ENCODE assay signal across 8 cellular contexts in the genomic region with DNA sequence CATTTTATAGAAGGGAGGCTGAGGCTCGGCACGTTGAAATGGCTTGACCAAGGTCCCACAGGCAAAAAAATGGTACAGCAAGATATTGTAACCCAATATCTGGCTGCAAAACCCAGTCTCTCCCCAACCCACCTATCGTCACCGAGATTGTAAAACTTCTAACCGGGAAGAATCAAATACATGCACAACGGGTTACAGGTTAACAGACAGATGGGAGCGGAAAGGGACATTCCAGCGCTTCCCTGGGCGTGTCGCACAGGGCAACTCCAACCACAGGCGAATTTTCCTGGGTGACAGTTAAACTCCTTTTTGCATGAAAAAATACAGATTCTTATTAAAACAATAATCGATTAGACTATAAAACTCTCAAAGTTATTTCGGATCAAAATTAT. TPM values are rescaled to one million over a fixed set of nuclear protein-coding genes. Genes with fewer than 3 reads are reported as not detected.
A peak's percentile ranks its signal among the peaks of the same experiment; 100 is the strongest.
DNase-seq lines count a peak whose midpoint lies in the region; ATAC-seq and TF ChIP-seq lines count a peak whose summit lies in the region.

No MANE protein-coding gene starts in this region.

- peaks cover 53% of the 10 kb centered on the region for H3K4me1 Mint-ChIP-seq in CD4-positive, alpha-beta T cell (ENCODE audit: low read depth)

- no peaks in the 10 kb centered on the region for H3K27me3 Mint-ChIP-seq in CD4-positive, alpha-beta T cell

- no peaks in the 10 kb centered on the region for H3K9me3 Mint-ChIP-seq in CD4-positive, alpha-beta T cell

- no peaks in the 10 kb centered on the region for H3K27me3 ChIP-seq in CD4-positive, alpha-beta T cell (ENCODE audit: control insufficient read depth, insufficient read depth, low read length)
- no peaks in the 10 kb centered on the region for H3K27me3 ChIP-seq in body of pancreas
- H3K27me3 ChIP-seq in stomach smooth muscle (ENCODE audit: control insufficient read depth in 1 of 2, insufficient read depth in 2 of 2, low read length in 2 of 2), result no peaks in the 10 kb centered on the region

- no peaks in the 10 kb centered on the region for H3K9me3 ChIP-seq in CD4-positive, alpha-beta T cell (ENCODE audit: control insufficient read depth, low read length)
- H3K9me3 ChIP-seq in KOPT-K1 (ENCODE audit: insufficient read depth, low read length, poor library complexity, severe bottlenecking) (no peaks in the 10 kb centered on the region), body of pancreas (no peaks in the 10 kb centered on the region), stomach smooth muscle (ENCODE audit: control insufficient read depth in 2 of 2, low read length in 2 of 2) (no peaks in the 10 kb centered on the region)

- peaks cover 6% of the 10 kb centered on the region for H3K36me3 Mint-ChIP-seq in CD4-positive, alpha-beta T cell (ENCODE audit: low read depth)

- CTCF ChIA-PET in CD4-positive, alpha-beta T cell (lab: Charles Lee), result interaction anchor here (1.0 kb wide), 1 partner anchor 30 kb away, joined by 3 read pairs; no protein-coding TSS in a partner anchor

- no peak for DNase-seq in CD4-positive, alpha-beta T cell
- peak; percentile 34 to 58 (median 47) for DNase-seq in body of pancreas
- DNase-seq in kidney tubule cell (ENCODE audit: low spot score), result peak; percentile 88
- DNase-seq in NCI-H187 (lab: John Stamatoyannopoulos, UW), result no peak
- DNase-seq in putamen (ENCODE audit: low spot score), result no peak

- peak overlapping the region; percentile 78 to 80 for H3K9ac ChIP-seq in stomach smooth muscle (ENCODE audit: low read length in 2 of 2)

- 0% methylated on average over 13 of the region's 13 CpGs for WGBS in body of pancreas, 2 donors

- peak overlapping the region; percentile 18 to 71 for H3K4me3 ChIP-seq in body of pancreas
- H3K4me3 ChIP-seq in stomach smooth muscle (ENCODE audit: low read length in 2 of 2), result peak overlapping the region; percentile 72 to 85

- intact Hi-C loops in CD4-positive, alpha-beta T cell (cut with DNase I, micrococcal nuclease), result loop anchor here (1.0 to 10.0 kb wide), 5 partner anchors 27 to 999 kb away; partner anchors contain the start of gene HOOK1 (in 1 of the 2)
- intact Hi-C loops in body of pancreas (cut with DNase I), result no loop called here

- peak overlapping the region; percentile 79 for H3K27ac Mint-ChIP-seq in CD4-positive, alpha-beta T cell

- H3K4me1 ChIP-seq in body of pancreas, result peaks cover 55% of the 10 kb centered on the region
- peaks cover 24% of the 10 kb centered on the region for H3K4me1 ChIP-seq in stomach smooth muscle (ENCODE audit: control insufficient read depth, insufficient read depth, low read length)

- TF ChIP-seq POLR2A in body of pancreas (IDR thresholded peaks at IDR 0.05), result peak in 1 of 3 donors; percentile 1

- no peak for TF ChIP-seq CTCF in CD4-positive, alpha-beta T cell (IDR thresholded peaks at IDR 0.05)
- no peak for TF ChIP-seq CTCF in body of pancreas (IDR thresholded peaks at IDR 0.05)

- H3K27ac ChIP-seq in CD4-positive, alpha-beta T cell (ENCODE audit: low read depth, low read length), result peak overlapping the region; percentile 71
- H3K27ac ChIP-seq in KOPT-K1 (ENCODE audit: low read depth, low read length, poor library complexity, severe bottlenecking) (peak overlapping the region; percentile 79), body of pancreas (peak overlapping the region; percentile 80 to 96 (median 90)), stomach smooth muscle (ENCODE audit: low read length) (peak overlapping the region; percentile 94)

- peak overlapping the region; percentile 90 for H3K4me3 Mint-ChIP-seq in CD4-positive, alpha-beta T cell

- no peak for ATAC-seq in CD4-positive, alpha-beta T cell (ENCODE audit: poor library complexity)
- ATAC-seq in GM21447 (IDR thresholded peaks at IDR 0.05; ENCODE audit: unreplicated experiment) (peak; percentile 27), body of pancreas (peak; percentile 39)

- POLR2A ChIA-PET in CD4-positive, alpha-beta T cell (lab: Charles Lee), result interaction anchor here (3.5 kb wide), 1 partner anchor 32 kb away, joined by 30 read pairs; the partner anchor contains the start of gene JUN

- H3K36me3 ChIP-seq in KOPT-K1 (ENCODE audit: insufficient read depth, low read length) (no peaks in the 10 kb centered on the region), body of pancreas (replicated peaks in 1 of 2; ENCODE audit: insufficient read depth in 1 of 2, low read depth in 2 of 2) (no peaks in the 10 kb centered on the region), stomach smooth muscle (ENCODE audit: control insufficient read depth in 2 of 2, insufficient read depth in 2 of 2, low read length in 2 of 2) (no peaks in the 10 kb centered on the region)

RNA-seq across cellular contexts. Expression of gene JUN, which starts 31.8 kb away (rescaled TPM):
- 100 to 1,000 TPM; 585 to 588 TPM for total RNA-seq in CD4-positive, alpha-beta T cell
- 100 to 1,000 TPM; 320 to 712 TPM for total RNA-seq in body of pancreas

Comparison
In these comparisons a context has a peak if more than half of its experiments do, and no peak if none do; other contexts are left out.
1. DNase-seq: peak in body of pancreas (4 of 4) and kidney tubule cell (single experiment); none in CD4-positive, alpha-beta T cell (0 of 10), NCI-H187 (0 of 2) and putamen (single experiment).
2. Peak in every context shown above with its lines, with median percentiles within 50 percentile points of each other: H3K27ac ChIP-seq.